8 cellular contexts compared by ENCODE assay signal in genomic region chr11:47400813-47401279, GRCh38. TPM values are rescaled to one million over a fixed set of nuclear protein-coding genes. Genes with fewer than 3 reads are reported as not detected.
DNase-seq lines count a peak whose midpoint lies in the region; ATAC-seq and TF ChIP-seq lines count a peak whose summit lies in the region.

No MANE protein-coding gene starts in this region.

- no peaks in the 10 kb centered on the region for H3K36me3 ChIP-seq in HUES64 (ENCODE audit: insufficient read depth, low read length)

- H3K9ac ChIP-seq in HUES64 (ENCODE audit: low read depth, low read length), result no peak overlapping the region

- peak; percentile 68 for ATAC-seq in GM21390 (IDR thresholded peaks at IDR 0.05; ENCODE audit: unreplicated experiment)

- no peaks in the 10 kb centered on the region for H3K36me3 Mint-ChIP-seq in nephron (ENCODE audit: low read depth)

- H3K9me3 Mint-ChIP-seq in nephron, result no peaks in the 10 kb centered on the region

- no peaks in the 10 kb centered on the region for H3K9me3 ChIP-seq in HUES64 (ENCODE audit: insufficient read depth, low read depth, low read length)

- H3K4me3 Mint-ChIP-seq in nephron, result peak overlapping the region; percentile 72 to 80 (median 78)

- H3K4me3 ChIP-seq in HUES64 (ENCODE audit: low read length), result peak overlapping the region; percentile 55

- peak; percentile 35 for DNase-seq in ELF-1 (ENCODE audit: low read depth, low spot score)
- DNase-seq in NCI-H187 treated with DMSO at 0.1 percent for 48 hours (lab: John Stamatoyannopoulos, UW), result no peak
- no peak for DNase-seq in stimulated activated CD4-positive, alpha-beta T cell treated with anti-CD3 and anti-CD28 coated beads, Interleukin-2, amount 100 ng/mL, for 48 hours
- DNase-seq in stimulated activated CD4-positive, alpha-beta T cell treated with anti-CD3 and anti-CD28 coated beads, Interleukin-1b, Interleukin-23, amount 100 ng/mL, for 48 hours, result no peak

- no peaks in the 10 kb centered on the region for H3K27me3 ChIP-seq in HUES64 (ENCODE audit: insufficient read depth, low read length)

- peaks cover 12% of the 10 kb centered on the region for H3K4me1 ChIP-seq in HUES64 (ENCODE audit: insufficient read depth, low read length)

- H3K4me1 Mint-ChIP-seq in nephron, result peaks cover 18% of the 10 kb centered on the region

- H3K27ac Mint-ChIP-seq in nephron, result peak overlapping the region; percentile 93 to 97 (median 97)

- no peak for TF ChIP-seq CTCF in nephron (IDR thresholded peaks at IDR 0.05; ENCODE audit: unreplicated experiment in 3 of 3)

- 17% methylated on average over 7 of the region's 8 CpGs for WGBS in HUES64

- H3K27me3 Mint-ChIP-seq in nephron (ENCODE audit: low read depth), result peaks cover 3% of the 10 kb centered on the region

- peak overlapping the region; percentile 72; the same call in 1 of the 2 replicates for H3K27ac ChIP-seq in HUES64 (ENCODE audit: low read depth, low read length)
- H3K27ac ChIP-seq in cingulate gyrus (ENCODE audit: low read depth, low read length), result peak overlapping the region; percentile 60

RNA-seq across cellular contexts. Expression of gene SLC39A13, which starts 7.5 kb away (rescaled TPM):
- 16.8 TPM for polyA plus RNA-seq in HUES64 (2013, experiment 1 of 2)
- polyA plus RNA-seq in HUES64 (2013, experiment 2 of 2), result 20.1 TPM

RNA-seq across cellular contexts. Expression of gene SPI1, which starts 22.5 kb away (rescaled TPM):
- 0.35 TPM for polyA plus RNA-seq in HUES64 (2013, experiment 1 of 2)
- not detected for polyA plus RNA-seq in HUES64 (2013, experiment 2 of 2)

RNA-seq across cellular contexts. Expression of gene PSMC3, which starts 25.4 kb away (rescaled TPM):
- 162 TPM for polyA plus RNA-seq in HUES64 (2013, experiment 1 of 2)
- 138 TPM for polyA plus RNA-seq in HUES64 (2013, experiment 2 of 2)

RNA-seq across cellular contexts. Expression of gene RAPSN, which starts 48.1 kb away (rescaled TPM):
- polyA plus RNA-seq in HUES64 (2013, experiment 1 of 2), result not detected
- not detected for polyA plus RNA-seq in HUES64 (2013, experiment 2 of 2)

RNA-seq across cellular contexts. Expression of gene MYBPC3, which starts 48.3 kb away (rescaled TPM):
- 0.05 TPM for polyA plus RNA-seq in HUES64 (2013, experiment 1 of 2)
- polyA plus RNA-seq in HUES64 (2013, experiment 2 of 2), result not detected
